ENCODE assay signal across 2 cellular contexts in genomic region chr4:10108818-10109783, GRCh38.
TF ChIP-seq lines count a peak whose summit lies in the region.

No MANE protein-coding gene starts in this region.

TF ChIP-seq in GM12891, 5 proteins besides CTCF, POLR2A, EP300 and RAD21:
- TF ChIP-seq TAF1 (IDR thresholded peaks at IDR 0.05; ENCODE audit: low read depth, low read length) (no peak), POLR2AphosphoS5 (IDR thresholded peaks at IDR 0.05; ENCODE audit: low read depth, low read length) (peak; percentile 42; the same call in 1 of the 2 replicates), PAX5 (IDR thresholded peaks at IDR 0.05; ENCODE audit: insufficient read depth, low read length, severe bottlenecking) (no peak), POU2F2 (IDR thresholded peaks at IDR 0.05; ENCODE audit: low read depth, low read length) (no peak), SPI1 (IDR thresholded peaks at IDR 0.05; ENCODE audit: low read depth, low read length) (no peak)

TF ChIP-seq in H1, 55 proteins besides CTCF, POLR2A, EP300 and RAD21:
- no peak for TF ChIP-seq GTF2F1 (IDR thresholded peaks at IDR 0.05; ENCODE audit: borderline replicate concordance, low read depth, low read length)
- TF ChIP-seq SP1 (IDR thresholded peaks at IDR 0.05; ENCODE audit: low read depth, low read length): no peak
- no peak for TF ChIP-seq SAP30 (IDR thresholded peaks at IDR 0.05; ENCODE audit: insufficient read depth, insufficient replicate concordance, low read length)
- TF ChIP-seq RNF2 (IDR thresholded peaks at IDR 0.05; ENCODE audit: borderline replicate concordance, low read depth, low read length, missing control alignments, poor library complexity, severe bottlenecking): no peak
- TF ChIP-seq POLR2AphosphoS5 (IDR thresholded peaks at IDR 0.05; ENCODE audit: low read depth, low read length): peak; percentile 76; the same call in 1 of the 2 replicates
